ENCODE assay signal across 10 cellular contexts in genomic region chr11:30610628-30611027, GRCh38. TPM values are rescaled to one million over a fixed set of nuclear protein-coding genes. Genes with fewer than 3 reads are reported as not detected.
"Had no signal": no experiment of that assay in that cellular context is flagged by ENCODE, and none has a peak within 500 bp of the region (broad histone marks: within the 10 kb centered on the region; RNA-seq: fewer than 3 reads in every experiment).

No MANE protein-coding gene starts in this region.

- H3K4me1 Mint-ChIP-seq: IgD-negative memory B cell had no signal

- H3K27ac ChIP-seq: HL-60, KMS-11 had no signal

- H3K4me2 ChIP-seq: KMS-11 had no signal

- H3K4me3 Mint-ChIP-seq: IgD-negative memory B cell had no signal

- H3K9ac ChIP-seq: KMS-11 had no signal

- H3K4me3 ChIP-seq: K562 had no signal

- H3K27me3 Mint-ChIP-seq: IgD-negative memory B cell had no signal

- H3K27ac Mint-ChIP-seq: IgD-negative memory B cell had no signal

- DNase-seq: IMR-90, KBM-7, KG1 had no signal

- ATAC-seq: HepG2, K562 had no signal

- H3K36me3 Mint-ChIP-seq: IgD-negative memory B cell had no signal

RNA-seq across cellular contexts. Expression of gene MPPED2, which starts 24.5 kb away (rescaled TPM):
- total RNA-seq: HepG2, HT-29, HT1080, IMR-90, K562 had no signal
- polyA plus RNA-seq: HepG2, K562 had no signal
